In genomic region chr5:132500931-132501628, GRCh38 we compare ENCODE assay signal across 8 cellular contexts. TPM values are rescaled to one million over a fixed set of nuclear protein-coding genes. Genes with fewer than 3 reads are reported as not detected.
DNase-seq lines count a peak whose midpoint lies in the region; ATAC-seq and TF ChIP-seq lines count a peak whose summit lies in the region.

No MANE protein-coding gene starts in this region.

- no peaks in the 10 kb centered on the region for H3K9me2 ChIP-seq in MM.1S (replicated peaks; ENCODE audit: insufficient read depth, low read length)

- peaks cover 3% of the 10 kb centered on the region for H3K27me3 Mint-ChIP-seq in CD4-positive, alpha-beta T cell

- 0 out of 2 replicates have a peak overlapping the region, but pooled peaks have one; percentile 2 for H2AFZ ChIP-seq in MM.1S (ENCODE audit: low read length)

- no peaks in the 10 kb centered on the region for H3K36me3 ChIP-seq in MM.1S (replicated peaks; ENCODE audit: insufficient read depth, low read length)

- H3K9ac ChIP-seq in MM.1S (ENCODE audit: low read length) = peak overlapping the region; percentile 40; the same call in 1 of the 2 replicates

- no peaks in the 10 kb centered on the region for H3K9me3 Mint-ChIP-seq in CD4-positive, alpha-beta T cell

- H3K4me1 Mint-ChIP-seq in CD4-positive, alpha-beta T cell (ENCODE audit: low read depth) = peaks cover 29% of the 10 kb centered on the region

- H3K36me3 Mint-ChIP-seq in CD4-positive, alpha-beta T cell (ENCODE audit: low read depth) = peaks cover 4% of the 10 kb centered on the region

- H3K4me2 ChIP-seq in MM.1S (ENCODE audit: low read depth, low read length) = peak overlapping the region; percentile 97; the same call in 1 of the 2 replicates

- H3K4me3 ChIP-seq in MM.1S (ENCODE audit: low read length) = no peak overlapping the region

- intact Hi-C loops in CD4-positive, alpha-beta T cell (cut with DNase I, micrococcal nuclease) = loop anchor here (1.0 to 10.0 kb wide), 5 partner anchors 82 to 436 kb away; partner anchors contain the start of gene IL3 (in 1 of the 2)

- no peaks in the 10 kb centered on the region for H3K9me3 ChIP-seq in CD4-positive, alpha-beta T cell (ENCODE audit: control insufficient read depth, low read length)
- no peaks in the 10 kb centered on the region for H3K9me3 ChIP-seq in MM.1S (replicated peaks; ENCODE audit: insufficient read depth, low read length)

- H3K27ac ChIP-seq in CD4-positive, alpha-beta T cell (ENCODE audit: low read depth, low read length) = no peak overlapping the region
- H3K27ac ChIP-seq in MM.1S (ENCODE audit: low read length) (peak overlapping the region; percentile 99; the same call in 1 of the 2 replicates), VCaP (0 out of 2 replicates have a peak overlapping the region, but pooled peaks have one; percentile 4), caudate nucleus (ENCODE audit: low read depth, low read length) (no peak overlapping the region)

- peak; percentile 26 for ATAC-seq in CD4-positive, alpha-beta T cell (ENCODE audit: poor library complexity)
- ATAC-seq in GM19463 (IDR thresholded peaks at IDR 0.05; ENCODE audit: unreplicated experiment) (peak; percentile 41), HG03520 (IDR thresholded peaks at IDR 0.05; ENCODE audit: unreplicated experiment) (no peak)

- peaks cover 48% of the 10 kb centered on the region for H3F3A ChIP-seq in MM.1S (ENCODE audit: insufficient read depth, low read length)

- POLR2A ChIA-PET in CD4-positive, alpha-beta T cell (lab: Charles Lee) = interaction anchor here (0.8 to 15.5 kb wide), 12 partner anchors 20 to 263 kb away, joined by 3 to 526 read pairs (median 5); partner anchors contain the start of genes IRF1, KIF3A and SLC22A5

- H3K4me1 ChIP-seq in MM.1S (ENCODE audit: low read length) = peaks cover 59% of the 10 kb centered on the region

- no peaks in the 10 kb centered on the region for H3K27me3 ChIP-seq in CD4-positive, alpha-beta T cell (ENCODE audit: control insufficient read depth, insufficient read depth, low read length)
- no peaks in the 10 kb centered on the region for H3K27me3 ChIP-seq in MM.1S (replicated peaks; ENCODE audit: insufficient read depth, low read length)

- peak; percentile 63 to 78 (median 70) for DNase-seq in CD4-positive, alpha-beta T cell
- peak; percentile 80 for DNase-seq in MM.1S
- peak in 41 of 61 donors; percentile 15 to 72 (median 40) for DNase-seq in caudate nucleus (lab: John Stamatoyannopoulos, UW)
- peak; percentile 86 for DNase-seq in left kidney (ENCODE audit: low read depth, low spot score)
- peak; percentile 63 to 70 for DNase-seq in stimulated activated CD4-positive, alpha-beta T cell treated with anti-CD3 and anti-CD28 coated beads, Interleukin-4, amount 100 ng/mL, for 4 hours

- H4K20me1 ChIP-seq in MM.1S (ENCODE audit: insufficient read depth, low read length) = no peaks in the 10 kb centered on the region

- H3K79me2 ChIP-seq in MM.1S (ENCODE audit: low read length) = peaks cover 14% of the 10 kb centered on the region; the same call in 1 of the 2 replicates

- H3K4me3 Mint-ChIP-seq in CD4-positive, alpha-beta T cell = no peak overlapping the region

- H3K27ac Mint-ChIP-seq in CD4-positive, alpha-beta T cell = peak overlapping the region; percentile 65

- peak; percentile 88 for TF ChIP-seq CTCF in CD4-positive, alpha-beta T cell (IDR thresholded peaks at IDR 0.05)
- TF ChIP-seq CTCF in MM.1S (IDR thresholded peaks at IDR 0.05; ENCODE audit: low read length) (peak; percentile 98), VCaP (conservative IDR thresholded peaks at IDR 0.05) (peak; percentile 69)

- CTCF ChIA-PET in CD4-positive, alpha-beta T cell (lab: Charles Lee) = interaction anchor here (0.8 to 10.2 kb wide), 17 partner anchors 11 to 328 kb away, joined by 3 to 104 read pairs (median 5); partner anchors contain the start of gene IRF1

RNA-seq across cellular contexts. Expression of gene IRF1, which starts 10.5 kb away (rescaled TPM):
- total RNA-seq in CD4-positive, alpha-beta T cell = 1,000 to 10,000 TPM; 1,212 to 1,234 TPM

RNA-seq across cellular contexts. Expression of gene IL5, which starts 42.2 kb away (rescaled TPM):
- not detected for total RNA-seq in CD4-positive, alpha-beta T cell

RNA-seq across cellular contexts. Expression of gene RAD50, which starts 55.7 kb away (rescaled TPM):
- total RNA-seq in CD4-positive, alpha-beta T cell = 10 to 100 TPM; 12.7 to 13.4 TPM

Comparison
In these comparisons a context has a peak if more than half of its experiments do, and no peak if none do; other contexts are left out.
1. H3K27ac ChIP-seq: peak in MM.1S (single experiment) and VCaP (single experiment); none in CD4-positive, alpha-beta T cell (single experiment) and caudate nucleus (single experiment).
2. Peak in every context shown above with its lines, with median percentiles within 50 percentile points of each other: DNase-seq and CTCF ChIP-seq.